Comparison of ENCODE assay signal across 22 cellular contexts in the genomic region with DNA sequence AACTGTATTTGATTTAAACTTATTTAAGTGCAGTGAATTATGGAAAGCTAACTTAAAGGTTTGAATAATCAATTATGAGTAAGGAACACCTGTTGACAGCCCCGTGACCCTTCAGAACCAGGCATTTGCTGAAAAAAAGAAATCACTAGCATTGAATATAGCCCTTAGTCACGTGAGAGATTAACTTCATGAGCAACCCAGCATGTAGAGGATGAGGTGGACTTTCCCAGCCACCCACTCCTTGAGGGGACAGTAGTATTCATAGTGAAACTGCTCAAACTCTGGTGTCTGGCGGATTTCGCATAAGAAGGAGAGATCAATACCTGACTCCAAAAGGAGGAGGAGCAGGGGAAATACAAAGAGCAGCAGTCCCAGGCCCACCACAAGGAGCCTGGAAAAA.
DNase-seq lines count a peak whose midpoint lies in the region; ATAC-seq and TF ChIP-seq lines count a peak whose summit lies in the region.
"Had no signal": no experiment of that assay in that cellular context is flagged by ENCODE, and none has a peak within 500 bp of the region (broad histone marks: within the 10 kb centered on the region; RNA-seq: fewer than 3 reads in every experiment).

No MANE protein-coding gene starts in this region.

- peaks cover 1% of the 10 kb centered on the region for H3K27me3 Mint-ChIP-seq in glutamatergic neuron (ENCODE audit: unreplicated experiment)
- H3K27me3 Mint-ChIP-seq: dendritic cell treated with granulocyte-macrophage colony-stimulating factor and Interleukin-4, amounts not matched to agents 40 ng/mL and 50 ng/mL, for 4 days had no signal

- TF ChIP-seq CTCF in glutamatergic neuron (IDR thresholded peaks at IDR 0.05; ENCODE audit: partially characterized antibody, unreplicated experiment) (no peak), gastrocnemius medialis (IDR thresholded peaks at IDR 0.05 in 4 of 5, conservative IDR thresholded peaks at IDR 0.05 in 1 of 5) (no peak)

- no peak overlapping the region for H3K4me3 Mint-ChIP-seq in glutamatergic neuron (ENCODE audit: unreplicated experiment)
- H3K4me3 Mint-ChIP-seq: dendritic cell treated with granulocyte-macrophage colony-stimulating factor and Interleukin-4, amounts not matched to agents 40 ng/mL and 50 ng/mL, for 4 days; H9 had no signal

- in situ Hi-C loops in gastrocnemius medialis (cut with MboI; ENCODE audit: low sequenced_read_pairs in 4 of 4) = no loop called here

- peak; percentile 4 for DNase-seq in stimulated activated CD4-positive, alpha-beta T cell treated with anti-CD3 and anti-CD28 coated beads, Interleukin-15, amount 100 ng/mL, for 24 hours
- DNase-seq in stimulated activated CD4-positive, alpha-beta T cell treated with anti-CD3 and anti-CD28 coated beads, Interleukin-2, amount 100 ng/mL, for 48 hours = no peak
- no peak for DNase-seq in DMS 273 (lab: John Stamatoyannopoulos, UW; ENCODE audit: unreplicated experiment)
- DNase-seq in glutamatergic neuron = no peak
- DNase-seq in NCI-H2171 treated with DMSO at 0.1 percent for 48 hours (lab: John Stamatoyannopoulos, UW) = no peak
- DNase-seq in gastrocnemius medialis = no peak
- DNase-seq: activated CD4-positive, CD25-positive, alpha-beta regulatory T cell; EL; H9; lower lobe of right lung; NCI-H1930; NCI-H345; T1000 had no signal

- intact Hi-C loops in gastrocnemius medialis (cut with DNase I; ENCODE audit: low total_unique reads) = no loop called here

- peaks cover 5% of the 10 kb centered on the region for H3K4me1 Mint-ChIP-seq in glutamatergic neuron (ENCODE audit: low read depth, unreplicated experiment)

- no peaks in the 10 kb centered on the region for H3K27me3 ChIP-seq in gastrocnemius medialis
- H3K27me3 ChIP-seq: neutrophil, suprapubic skin, vagina had no signal

- TF ChIP-seq POLR2A in gastrocnemius medialis (IDR thresholded peaks at IDR 0.05) = no peak

- no peak overlapping the region for H3K27ac Mint-ChIP-seq in glutamatergic neuron (ENCODE audit: unreplicated experiment)
- H3K27ac Mint-ChIP-seq: activated T-helper 2 cell treated with anti-CD3 and anti-CD28 coated beads, Interferon-gamma antibody, Interleukin-2, Interleukin-4, amounts not matched to agents 10 μg/mL and 5 μg/mL and 100 μg/mL, durations not matched to agents 14 hours and 24 hours and 36 hours; dendritic cell treated with granulocyte-macrophage colony-stimulating factor and Interleukin-4, amounts not matched to agents 40 ng/mL and 50 ng/mL, for 4 days had no signal

- peaks cover 2% of the 10 kb centered on the region for H3K9me3 Mint-ChIP-seq in glutamatergic neuron (ENCODE audit: unreplicated experiment)

- ATAC-seq in GM21717 (IDR thresholded peaks at IDR 0.05; ENCODE audit: unreplicated experiment) = peak; percentile 83
- peak; percentile 60 for ATAC-seq in HG03095 (IDR thresholded peaks at IDR 0.05; ENCODE audit: unreplicated experiment)
- no peak for ATAC-seq in gastrocnemius medialis
- ATAC-seq: A549, lower lobe of right lung had no signal

- H3K36me3 ChIP-seq in gastrocnemius medialis = peaks cover 0 to 13% of the 10 kb centered on the region in 2 donors
- H3K36me3 ChIP-seq: lower lobe of right lung, vagina had no signal

- H3K27ac ChIP-seq in gastrocnemius medialis = no peak overlapping the region
- H3K27ac ChIP-seq: A549, lower lobe of right lung, neutrophil, SK-N-MC, suprapubic skin, vagina had no signal

- no peak overlapping the region for H3K4me3 ChIP-seq in gastrocnemius medialis
- H3K4me3 ChIP-seq: A549, lower lobe of right lung, SK-N-MC, suprapubic skin, vagina had no signal

- H3K9me3 ChIP-seq in gastrocnemius medialis = no peaks in the 10 kb centered on the region
- H3K9me3 ChIP-seq: lower lobe of right lung, neutrophil, suprapubic skin, vagina had no signal

- peaks cover 12% of the 10 kb centered on the region for H3K36me3 Mint-ChIP-seq in glutamatergic neuron (ENCODE audit: unreplicated experiment)

- peaks cover 7 to 8% of the 10 kb centered on the region in 2 donors for H3K4me1 ChIP-seq in gastrocnemius medialis
- H3K4me1 ChIP-seq: A549, lower lobe of right lung, suprapubic skin, vagina had no signal

Comparison
In these comparisons a context has a peak if more than half of its experiments do, and no peak if none do; other contexts are left out.
1. ATAC-seq: peak in GM21717 (single experiment) and HG03095 (single experiment); none in gastrocnemius medialis (0 of 2).